In the genomic region with DNA sequence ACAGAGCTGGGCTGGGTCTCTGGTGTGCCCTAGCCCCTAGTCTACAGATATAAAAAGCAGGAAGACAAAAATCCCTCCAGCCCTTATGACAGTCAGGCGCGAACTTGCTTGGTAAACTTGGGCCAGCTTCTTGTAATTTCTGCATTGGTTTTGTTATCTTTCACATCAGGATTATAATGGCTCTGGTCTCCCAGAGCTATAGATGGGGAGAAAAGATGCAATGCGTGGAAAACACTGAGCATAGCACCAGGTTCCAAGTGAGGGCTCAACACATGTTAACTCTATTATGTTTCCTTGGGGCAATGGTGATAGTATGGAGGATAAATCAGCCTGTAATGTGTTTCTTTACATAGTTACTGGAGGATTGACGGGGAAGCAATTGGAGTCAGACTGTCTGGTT, we compare ENCODE assay signal across 34 cellular contexts.
"Had no signal": no experiment of that assay in that cellular context is flagged by ENCODE, and none has a peak within 500 bp of the region (broad histone marks: within the 10 kb centered on the region; RNA-seq: fewer than 3 reads in every experiment).

No MANE protein-coding gene starts in this region.

- H3K36me3 ChIP-seq: MG63 had no signal

- H3K27ac ChIP-seq: KMS-11 had no signal

- H3K4me3 ChIP-seq: MG63 had no signal

- DNase-seq: Karpas-422, Kasumi-1, MG63, MM.1S, MV-4-11, NCI-H1048, NCI-H1092, NCI-H1092 treated with DMSO at 0.1 percent for 48 hours, NCI-H1105, NCI-H1105 treated with DMSO at 0.1 percent for 48 hours, NCI-H1417, NCI-H1417 treated with DMSO at 0.1 percent for 48 hours, NCI-H1436, NCI-H1436 treated with DMSO at 0.1 percent for 48 hours, NCI-H146, NCI-H1694, NCI-H1694 treated with DMSO at 0.1 percent for 48 hours, NCI-H187, NCI-H187 treated with DMSO at 0.1 percent for 48 hours, NCI-H1930, NCI-H2029, NCI-H2029 treated with DMSO at 0.1 percent for 48 hours, NCI-H2081, NCI-H2081 treated with DMSO at 0.1 percent for 48 hours, NCI-H2107, NCI-H2171, NCI-H2171 treated with DMSO at 0.1 percent for 48 hours, NCI-H2227 treated with DMSO at 0.1 percent for 48 hours, NCI-H226, NCI-H345, NCI-H446, NCI-H446 treated with DMSO at 0.1 percent for 48 hours, NCI-H510A had no signal

- H3K27me3 ChIP-seq: MG63 had no signal

- H3K9ac ChIP-seq: KMS-11 had no signal

- H3K4me2 ChIP-seq: KMS-11 had no signal
